ENCODE assay signal across 8 cellular contexts in the genomic region with DNA sequence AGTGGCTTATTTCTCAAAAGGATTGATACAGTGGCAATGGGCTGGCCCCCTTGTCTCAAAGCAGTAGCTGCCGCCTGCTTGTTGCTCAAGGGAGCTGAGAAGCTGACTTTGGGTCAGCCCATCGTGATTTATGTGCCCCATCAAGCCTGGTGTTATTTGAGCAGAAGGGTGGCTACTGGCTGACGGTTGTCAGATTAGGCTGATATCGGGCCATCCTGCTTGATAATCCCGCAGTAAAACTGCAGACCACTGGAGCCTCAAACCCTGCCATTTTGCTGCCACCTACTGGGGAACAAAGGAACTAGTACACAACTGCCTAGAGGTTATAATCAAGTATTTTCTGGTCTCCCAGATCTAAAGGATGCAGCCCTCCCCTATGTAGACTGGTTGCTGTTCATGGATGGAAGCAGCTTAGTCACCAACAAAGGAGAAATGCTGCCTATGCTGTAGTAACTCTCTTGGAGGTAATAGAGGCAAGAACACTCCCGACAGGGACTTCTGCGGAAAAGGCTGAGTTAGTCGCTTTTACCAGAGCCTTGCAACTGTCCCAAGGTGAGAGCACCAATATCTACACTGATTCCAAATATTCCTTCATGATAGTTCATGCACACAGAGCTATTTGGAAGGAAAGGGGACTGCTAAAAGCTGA.
DNase-seq lines count a peak whose midpoint lies in the region; ATAC-seq, FAIRE-seq and TF ChIP-seq lines count a peak whose summit lies in the region.

No MANE protein-coding gene starts in this region.

- H3K9me1 ChIP-seq in endothelial cell of umbilical vein (replicated peaks; ENCODE audit: control insufficient read depth, extremely low read depth, insufficient read depth, low read length) = no peaks in the 10 kb centered on the region

- DNase-seq in AG09319 (ENCODE audit: extremely low read depth, low read depth) (peak; percentile 23), NCI-H524 (lab: John Stamatoyannopoulos, UW) (peak; percentile 31 to 80), endothelial cell of umbilical vein (ENCODE audit: low read depth, low spot score) (peak; percentile 68), mucosa of gallbladder (ENCODE audit: low spot score) (peak; percentile 42), substantia nigra (lab: John Stamatoyannopoulos, UW) (peak in 39 of 49 donors; percentile 1 to 65 (median 25))
- peak; percentile 60 for DNase-seq in activated CD8-positive, alpha-beta T cell treated with anti-CD3 and anti-CD28 coated beads for 36 hours

- ATAC-seq in GM18502 (IDR thresholded peaks at IDR 0.05; ENCODE audit: poor library complexity, unreplicated experiment) (peak; percentile 89), HG03175 (IDR thresholded peaks at IDR 0.05; ENCODE audit: unreplicated experiment) (peak; percentile 80)
- ATAC-seq in activated CD8-positive, alpha-beta T cell treated with anti-CD3 and anti-CD28 coated beads for 36 hours = no peak

- CTCF ChIA-PET in activated CD8-positive, alpha-beta T cell treated with anti-CD3 and anti-CD28 coated beads for 36 hours (lab: Charles Lee) = interaction anchor here (0.6 to 4.2 kb wide), 28 partner anchors 8 to 752 kb away, joined by 3 to 54 read pairs (median 4); no protein-coding TSS in a partner anchor
- CTCF ChIA-PET in endothelial cell of umbilical vein (lab: Charles Lee) = interaction anchor here (0.8 to 4.6 kb wide), 18 partner anchors 8 to 357 kb away, joined by 3 to 68 read pairs (median 4); partner anchors contain the start of genes ERV3-1 and ZNF92

- no peaks in the 10 kb centered on the region for H3K9me3 ChIP-seq in endothelial cell of umbilical vein (replicated peaks; ENCODE audit: control insufficient read depth, insufficient read depth, low read length)

- POLR2A ChIA-PET in activated CD8-positive, alpha-beta T cell treated with anti-CD3 and anti-CD28 coated beads for 36 hours (lab: Charles Lee) = interaction anchor here (0.8 kb wide), 1 partner anchor 53 kb away, joined by 3 read pairs; no protein-coding TSS in a partner anchor
- POLR2A ChIA-PET in endothelial cell of umbilical vein (lab: Charles Lee) = no interaction called here

- H3K27me3 Mint-ChIP-seq in activated CD8-positive, alpha-beta T cell treated with anti-CD3 and anti-CD28 coated beads for 36 hours = peaks cover 10% of the 10 kb centered on the region

- H3K4me2 ChIP-seq in endothelial cell of umbilical vein (ENCODE audit: insufficient read depth, low read length) = no peak overlapping the region

- no peak overlapping the region for H3K9ac ChIP-seq in endothelial cell of umbilical vein (replicated peaks; ENCODE audit: extremely low read depth, insufficient read depth, low read length)

- H3K79me2 ChIP-seq in endothelial cell of umbilical vein (ENCODE audit: control insufficient read depth, insufficient read depth, low read length) = no peaks in the 10 kb centered on the region

- dilution Hi-C loops in endothelial cell of umbilical vein (cut with MboI; ENCODE audit: extremely low pct_ligation_motif_present, low sequenced_read_pairs) = no loop called here

- no peaks in the 10 kb centered on the region for H3K36me3 ChIP-seq in endothelial cell of umbilical vein (ENCODE audit: control insufficient read depth in 2 of 2, extremely low read depth in 1 of 2, insufficient read depth in 2 of 2, low read length in 2 of 2)

- TF ChIP-seq CTCF in AG09319 (IDR thresholded peaks at IDR 0.05; ENCODE audit: low read depth, low read length) (peak; percentile 80), endothelial cell of umbilical vein (IDR thresholded peaks at IDR 0.05; ENCODE audit: extremely low read depth in 1 of 2, insufficient read depth in 1 of 2, low read depth in 1 of 2, low read length in 2 of 2) (peak; percentile 65 to 79)
- TF ChIP-seq CTCF in activated CD8-positive, alpha-beta T cell treated with anti-CD3 and anti-CD28 coated beads for 36 hours (IDR thresholded peaks at IDR 0.05) = peak; percentile 72

- no peaks in the 10 kb centered on the region for H3K4me1 Mint-ChIP-seq in activated CD8-positive, alpha-beta T cell treated with anti-CD3 and anti-CD28 coated beads for 36 hours (ENCODE audit: low read depth)

- no TSS peak for BruUV-seq in endothelial cell of umbilical vein (replicated peaks; lab: Mats Ljungman, UMichigan)

- no peaks in the 10 kb centered on the region for H4K20me1 ChIP-seq in endothelial cell of umbilical vein (replicated peaks; ENCODE audit: control insufficient read depth, extremely low read depth, insufficient read depth, low read length)

- no peak overlapping the region for H3K27ac Mint-ChIP-seq in activated CD8-positive, alpha-beta T cell treated with anti-CD3 and anti-CD28 coated beads for 36 hours

- intact Hi-C loops in activated CD8-positive, alpha-beta T cell treated with anti-CD3 and anti-CD28 coated beads for 36 hours (cut with micrococcal nuclease) = loop anchor here (2.0 to 10.0 kb wide), 2 partner anchors 93 to 357 kb away; no protein-coding TSS in a partner anchor
- intact Hi-C loops in endothelial cell of umbilical vein (cut with micrococcal nuclease) = loop anchor here (1.0 kb wide), 2 partner anchors 91 to 356 kb away; no protein-coding TSS in a partner anchor

- no peak overlapping the region for H2AFZ ChIP-seq in endothelial cell of umbilical vein (ENCODE audit: low read depth, low read length)

- H3K4me3 ChIP-seq in endothelial cell of umbilical vein (replicated peaks in 1 of 3; ENCODE audit: insufficient read depth in 1 of 3, low read depth in 1 of 3, low read length in 3 of 3) = no peak overlapping the region

- no peak overlapping the region for H3K4me3 Mint-ChIP-seq in activated CD8-positive, alpha-beta T cell treated with anti-CD3 and anti-CD28 coated beads for 36 hours

- no peak overlapping the region for H3K27ac ChIP-seq in endothelial cell of umbilical vein (ENCODE audit: insufficient read depth, low read depth, low read length)
- H3K27ac ChIP-seq in substantia nigra (ENCODE audit: low read depth, low read length, poor library complexity, severe bottlenecking) = no peak overlapping the region

- peaks cover 0 to 1% of the 10 kb centered on the region in 2 experiments for H3K27me3 ChIP-seq in endothelial cell of umbilical vein (ENCODE audit: control insufficient read depth in 2 of 2, insufficient read depth in 2 of 2, low read length in 2 of 2)

- H3K4me1 ChIP-seq in endothelial cell of umbilical vein (ENCODE audit: control insufficient read depth, extremely low read depth, insufficient read depth, low read length) = no peaks in the 10 kb centered on the region

- H3K36me3 Mint-ChIP-seq in activated CD8-positive, alpha-beta T cell treated with anti-CD3 and anti-CD28 coated beads for 36 hours (ENCODE audit: low read depth) = no peaks in the 10 kb centered on the region

- no peak for TF ChIP-seq POLR2A in endothelial cell of umbilical vein (IDR thresholded peaks at IDR 0.05; ENCODE audit: low read depth, low read length)

- peak; percentile 94 for FAIRE-seq in endothelial cell of umbilical vein (lab: Jason Lieb, UNC)

- no peaks in the 10 kb centered on the region for H3K9me3 Mint-ChIP-seq in activated CD8-positive, alpha-beta T cell treated with anti-CD3 and anti-CD28 coated beads for 36 hours

TF ChIP-seq in endothelial cell of umbilical vein, 7 proteins besides CTCF, POLR2A, EP300 and RAD21:
- TF ChIP-seq POLR2AphosphoS5 (IDR thresholded peaks at IDR 0.05; ENCODE audit: insufficient read depth, low read depth, low read length) (no peak), GATA2 (IDR thresholded peaks at IDR 0.05; ENCODE audit: insufficient read depth, insufficient read length, low read depth, low read length) (peak; percentile 24)
